8 cellular contexts compared by ENCODE assay signal in the genomic region with DNA sequence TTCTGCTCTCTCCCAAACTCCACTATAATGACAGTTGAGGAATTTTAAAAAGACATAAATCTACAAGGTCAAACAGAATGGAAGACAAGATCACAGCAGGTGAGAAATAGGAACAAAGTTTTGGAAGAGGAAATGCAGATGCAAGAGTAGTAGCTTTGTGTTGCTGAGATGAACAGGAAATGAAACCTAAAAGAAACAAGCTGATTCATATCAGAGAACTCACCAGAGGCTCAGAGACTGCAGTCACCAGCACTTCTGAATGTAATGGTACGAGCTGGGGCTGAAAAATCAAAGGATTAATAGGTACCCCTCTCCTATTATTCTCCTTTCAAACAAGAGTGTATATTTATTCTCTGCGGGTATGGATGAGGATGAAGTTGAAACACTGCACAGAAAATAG.
DNase-seq lines count a peak whose midpoint lies in the region; ATAC-seq and TF ChIP-seq lines count a peak whose summit lies in the region.

No MANE protein-coding gene starts in this region.

- intact Hi-C loops in natural killer cell (cut with micrococcal nuclease): no loop called here

- CTCF ChIA-PET in T-cell (lab: Charles Lee): interaction anchor here (0.6 to 1.6 kb wide), 6 partner anchors 9 to 581 kb away, joined by 3 to 6 read pairs (median 3); no protein-coding TSS in a partner anchor

- no peaks in the 10 kb centered on the region for H3K9me3 Mint-ChIP-seq in natural killer cell treated with Interleukin-12 subunit alpha and Interleukin-12 subunit beta and Interleukin-15 and Interleukin-18, amount 100 ng/mL, for 72 hours
- H3K9me3 Mint-ChIP-seq in natural killer cell: no peaks in the 10 kb centered on the region
- H3K9me3 Mint-ChIP-seq in T-cell: peaks cover 0 to 5% (median 3%) of the 10 kb centered on the region in 3 donors
- H3K9me3 Mint-ChIP-seq in stimulated activated naive CD8-positive, alpha-beta T cell treated with anti-CD3 and anti-CD28 coated beads, Interleukin-15, amount 100 ng/mL, for 72 hours: peaks cover 4 to 7% of the 10 kb centered on the region in 2 donors

- TF ChIP-seq CTCF in natural killer cell (IDR thresholded peaks at IDR 0.05): no peak

- H3K27ac Mint-ChIP-seq in natural killer cell treated with Interleukin-12 subunit alpha and Interleukin-12 subunit beta and Interleukin-15 and Interleukin-18, amount 100 ng/mL, for 72 hours: peak overlapping the region; percentile 68 to 82
- H3K27ac Mint-ChIP-seq in natural killer cell: no peak overlapping the region
- peak overlapping the region; percentile 87 to 88 for H3K27ac Mint-ChIP-seq in T-cell
- H3K27ac Mint-ChIP-seq in stimulated activated naive CD8-positive, alpha-beta T cell treated with anti-CD3 and anti-CD28 coated beads, Interleukin-15, amount 100 ng/mL, for 72 hours: peak overlapping the region in 1 of 2 donors; percentile 93

- POLR2A ChIA-PET in T-cell (lab: Charles Lee): interaction anchor here in 1 of 2 donors (0.6 kb wide), 1 partner anchor 399 kb away, joined by 4 read pairs; no protein-coding TSS in a partner anchor

- peaks cover 7% of the 10 kb centered on the region for H3K36me3 Mint-ChIP-seq in natural killer cell treated with Interleukin-12 subunit alpha and Interleukin-12 subunit beta and Interleukin-15 and Interleukin-18, amount 100 ng/mL, for 72 hours
- H3K36me3 Mint-ChIP-seq in natural killer cell: no peaks in the 10 kb centered on the region
- no peaks in the 10 kb centered on the region for H3K36me3 Mint-ChIP-seq in T-cell

- ATAC-seq in natural killer cell treated with Interleukin-12 subunit alpha and Interleukin-12 subunit beta and Interleukin-15 and Interleukin-18, amount 100 ng/mL, for 72 hours: peak in 1 of 2 donors; percentile 81
- ATAC-seq in natural killer cell (no peak), HG02938 (IDR thresholded peaks at IDR 0.05; ENCODE audit: unreplicated experiment) (peak; percentile 94), T-cell (replicated peaks in 1 of 4) (peak; percentile 46 to 83 (median 74))
- peak; percentile 75 for ATAC-seq in stimulated activated naive CD8-positive, alpha-beta T cell treated with anti-CD3 and anti-CD28 coated beads, Interleukin-15, amount 100 ng/mL, for 72 hours

- no peak for DNase-seq in natural killer cell treated with Interleukin-12 subunit alpha and Interleukin-12 subunit beta and Interleukin-15 and Interleukin-18, amount 100 ng/mL, for 72 hours (ENCODE audit: low spot score)
- DNase-seq in natural killer cell (no peak), T-cell (no peak), NCI-H2196 treated with DMSO at 0.1 percent for 48 hours (lab: John Stamatoyannopoulos, UW; ENCODE audit: unreplicated experiment) (no peak), HT-29 (ENCODE audit: low spot score) (no peak), NCI-H82 (lab: John Stamatoyannopoulos, UW) (no peak)
- DNase-seq in stimulated activated naive CD8-positive, alpha-beta T cell treated with anti-CD3 and anti-CD28 coated beads, Interleukin-15, amount 100 ng/mL, for 72 hours: peak in 1 of 2 donors; percentile 31

- H3K27me3 Mint-ChIP-seq in natural killer cell treated with Interleukin-12 subunit alpha and Interleukin-12 subunit beta and Interleukin-15 and Interleukin-18, amount 100 ng/mL, for 72 hours: peaks cover 0 to 5% of the 10 kb centered on the region in 2 donors
- H3K27me3 Mint-ChIP-seq in natural killer cell (ENCODE audit: low read depth in 2 of 2) (peaks cover 5 to 7% of the 10 kb centered on the region in 2 donors), T-cell (no peaks in the 10 kb centered on the region)
- H3K27me3 Mint-ChIP-seq in stimulated activated naive CD8-positive, alpha-beta T cell treated with anti-CD3 and anti-CD28 coated beads, Interleukin-15, amount 100 ng/mL, for 72 hours: no peaks in the 10 kb centered on the region

- peaks cover 10 to 40% of the 10 kb centered on the region in 2 donors for H3K4me1 Mint-ChIP-seq in natural killer cell treated with Interleukin-12 subunit alpha and Interleukin-12 subunit beta and Interleukin-15 and Interleukin-18, amount 100 ng/mL, for 72 hours (ENCODE audit: low read depth in 2 of 2)
- peaks cover 11% of the 10 kb centered on the region in 2 donors for H3K4me1 Mint-ChIP-seq in natural killer cell
- peaks cover 49 to 62% (median 58%) of the 10 kb centered on the region in 3 donors for H3K4me1 Mint-ChIP-seq in T-cell
- peaks cover 58% of the 10 kb centered on the region for H3K4me1 Mint-ChIP-seq in stimulated activated naive CD8-positive, alpha-beta T cell treated with anti-CD3 and anti-CD28 coated beads, Interleukin-15, amount 100 ng/mL, for 72 hours

- H3K4me3 Mint-ChIP-seq in natural killer cell treated with Interleukin-12 subunit alpha and Interleukin-12 subunit beta and Interleukin-15 and Interleukin-18, amount 100 ng/mL, for 72 hours: peak overlapping the region; percentile 56
- H3K4me3 Mint-ChIP-seq in natural killer cell: no peak overlapping the region
- H3K4me3 Mint-ChIP-seq in T-cell: peak overlapping the region; percentile 47 to 68 (median 52)
- peak overlapping the region; percentile 16 to 68 for H3K4me3 Mint-ChIP-seq in stimulated activated naive CD8-positive, alpha-beta T cell treated with anti-CD3 and anti-CD28 coated beads, Interleukin-15, amount 100 ng/mL, for 72 hours

Comparison
In these comparisons a context has a peak if more than half of its experiments do, and no peak if none do; other contexts are left out.
1. H3K27ac Mint-ChIP-seq: peak in natural killer cell treated with Interleukin-12 subunit alpha and Interleukin-12 subunit beta and Interleukin-15 and Interleukin-18, amount 100 ng/mL, for 72 hours (2 of 2) and T-cell (2 of 2); none in natural killer cell (0 of 2).
2. ATAC-seq: peak in HG02938 (single experiment), T-cell (4 of 4) and stimulated activated naive CD8-positive, alpha-beta T cell treated with anti-CD3 and anti-CD28 coated beads, Interleukin-15, amount 100 ng/mL, for 72 hours (single experiment); none in natural killer cell (0 of 3).